In the genomic region with DNA sequence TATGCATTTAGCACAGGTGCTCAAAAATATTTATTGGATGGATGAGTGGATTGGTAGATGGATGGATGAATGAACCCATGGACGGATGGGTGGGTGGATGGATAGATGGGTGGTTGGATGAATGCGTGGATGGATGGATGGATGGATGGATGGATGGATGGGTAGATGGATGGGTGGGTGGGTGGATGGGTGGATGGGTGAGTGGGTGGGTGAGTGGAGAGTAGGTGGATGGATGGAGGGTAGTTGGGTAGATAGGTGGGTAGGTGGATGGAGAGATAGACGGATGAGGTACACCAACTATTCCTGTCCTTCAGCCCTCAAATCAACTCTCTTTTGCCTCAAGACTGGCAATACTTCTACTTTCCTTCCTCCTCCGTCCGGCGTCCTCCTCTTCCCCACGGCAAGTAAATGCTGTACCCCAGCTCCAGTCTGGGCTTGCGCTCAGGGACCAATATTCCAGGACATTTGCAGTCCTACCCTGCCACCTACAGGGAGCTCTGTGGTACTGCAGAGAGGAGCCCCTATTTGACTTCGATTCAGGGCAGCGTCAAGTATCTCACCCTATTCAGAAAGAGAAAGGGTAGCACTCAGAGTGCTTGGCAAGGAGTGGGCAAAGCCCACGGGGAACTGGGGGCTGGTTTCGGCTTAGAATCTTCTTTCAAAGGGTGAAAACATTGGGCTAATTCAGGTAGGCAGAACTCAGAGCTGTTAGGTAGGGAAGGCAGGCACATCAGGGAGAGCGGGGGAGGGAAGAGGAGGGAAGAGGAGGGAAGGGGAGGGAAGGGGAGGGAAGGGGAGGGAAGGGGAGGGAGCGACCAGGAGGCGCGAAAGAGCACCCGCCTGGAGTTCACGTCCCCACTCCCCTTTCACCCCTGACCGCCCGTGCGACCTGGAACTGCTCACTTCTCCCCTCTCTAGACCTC, we compare ENCODE assay signal across 8 cellular contexts. TPM values are rescaled to one million over a fixed set of nuclear protein-coding genes. Genes with fewer than 3 reads are reported as not detected.
DNase-seq lines count a peak whose midpoint lies in the region; ATAC-seq, FAIRE-seq and TF ChIP-seq lines count a peak whose summit lies in the region.
"Not testable (repeated sequence)": the region's sequence is repeated elsewhere in the genome, so short reads cannot be mapped to it uniquely, and the experiment has no call there.

No MANE protein-coding gene starts in this region.

- H3K27ac ChIP-seq in VCaP, ascending aorta, heart left ventricle, ovary, uterus: not testable (repeated sequence)

- ATAC-seq in HG02798 (IDR thresholded peaks at IDR 0.05; ENCODE audit: poor library complexity, unreplicated experiment) (peak; percentile 71), heart left ventricle (peak; percentile 55 to 95 (median 90))

- 17 to 23% (median 21%) methylated on average over 17 to 19 of the region's 21 CpGs for WGBS in heart left ventricle, 4 donors
- 13 to 19% (median 15%) methylated on average over 18 to 21 of the region's 21 CpGs for WGBS in ovary, 3 donors

- H3K4me3 ChIP-seq in ascending aorta, heart left ventricle, ovary, uterus: not testable (repeated sequence)

- peak; percentile 48 for TF ChIP-seq CTCF in VCaP (conservative IDR thresholded peaks at IDR 0.05)
- TF ChIP-seq CTCF in ascending aorta (IDR thresholded peaks at IDR 0.05) = peak; percentile 47 to 71 (median 66)
- peak; percentile 48 to 67 (median 64) for TF ChIP-seq CTCF in heart left ventricle (IDR thresholded peaks at IDR 0.05)
- TF ChIP-seq CTCF in ovary (IDR thresholded peaks at IDR 0.05) = peak; percentile 24 to 41 (median 34)
- TF ChIP-seq CTCF in uterus (IDR thresholded peaks at IDR 0.05) = peak; percentile 46 to 66 (median 62)

- H3K4me1 ChIP-seq in ascending aorta; heart left ventricle; ovary (ENCODE audit: insufficient read depth); uterus: not testable (repeated sequence)

- intact Hi-C loops in ascending aorta (cut with DNase I); heart left ventricle (cut with DNase I); ovary (cut with DNase I); uterus (cut with DNase I; ENCODE audit: low total_unique reads): not testable (repeated sequence)

- not testable (repeated sequence) for DNase-seq in GM12891 (ENCODE audit: insufficient read length, low spot score)
- DNase-seq in NCI-H2107 treated with DMSO at 0.1 percent for 48 hours (lab: John Stamatoyannopoulos, UW; ENCODE audit: unreplicated experiment) (peak; percentile 22), ascending aorta (ENCODE audit: low spot score in 2 of 2) (peak in 1 of 2 donors; percentile 69), heart left ventricle (peak in 1 of 5 donors; percentile 19), ovary (peak in 3 of 5 donors; percentile 35 to 54 (median 36)), uterus (peak; percentile 18 to 38)

- peak; percentile 97 for FAIRE-seq in GM12891 (lab: Jason Lieb, UNC)

- not testable (repeated sequence) for H3K27me3 ChIP-seq in ascending aorta, heart left ventricle, ovary, uterus

- not testable (repeated sequence) for H3K9me3 ChIP-seq in ascending aorta, heart left ventricle, ovary, uterus

- not testable (repeated sequence) for TF ChIP-seq EP300 in ovary (IDR thresholded peaks at IDR 0.05)

- TF ChIP-seq POLR2A in GM12891 (IDR thresholded peaks at IDR 0.05; ENCODE audit: low read depth, low read length); heart left ventricle (IDR thresholded peaks at IDR 0.05); ovary (IDR thresholded peaks at IDR 0.05); uterus (IDR thresholded peaks at IDR 0.05): not testable (repeated sequence)

- H3K36me3 ChIP-seq in ascending aorta, heart left ventricle, ovary, uterus: not testable (repeated sequence)

RNA-seq across cellular contexts. Expression of a gene that starts 30.3 kb away (rescaled TPM):
- 6,481 TPM for polyA plus RNA-seq in GM12891 (2012; ENCODE audit: low read depth, missing spikeins)
- total RNA-seq in ascending aorta (540 TPM), heart left ventricle (100 to 1,000 TPM; 391 to 919 (median 767) TPM), ovary (1,000 to 10,000 TPM; 2,591 to 5,086 (median 2,853) TPM), uterus (1,000 to 10,000 TPM; 2,145 to 6,532 (median 4,433) TPM)
- polyA plus RNA-seq in heart left ventricle (1,000 to 10,000 TPM; 1,532 to 3,186 TPM), ovary (over 10,000 TPM in 1 of 2 donors, 1,000 to 10,000 TPM in 1; 4,713 to 11,026 TPM)

RNA-seq across cellular contexts. Expression of a gene that starts 41.5 kb away (rescaled TPM):
- 84.1 TPM for polyA plus RNA-seq in GM12891 (2012; ENCODE audit: low read depth, missing spikeins)
- total RNA-seq in ascending aorta (71.6 TPM), heart left ventricle (10 to 100 TPM; 16.5 to 63.2 (median 22.9) TPM), ovary (100 to 1,000 TPM in 4 of 7 donors, 10 to 100 TPM in 3; 82.7 to 171 (median 105) TPM), uterus (100 to 1,000 TPM in 2 of 4 donors, 10 to 100 TPM in 2; 68.7 to 337 (median 107) TPM)
- polyA plus RNA-seq in heart left ventricle (10 to 100 TPM; 20.2 to 30.8 TPM), ovary (100 to 1,000 TPM; 109 to 200 TPM)
